8 cellular contexts compared by ENCODE assay signal in genomic region chr4:127479031-127479622, GRCh38.
DNase-seq lines count a peak whose midpoint lies in the region; ATAC-seq and TF ChIP-seq lines count a peak whose summit lies in the region.

No MANE protein-coding gene starts in this region.

- H3K27me3 Mint-ChIP-seq in MCF 10A (ENCODE audit: insufficient read depth, unreplicated experiment) (no peaks in the 10 kb centered on the region), nephron progenitor cell (ENCODE audit: low read depth, poor library complexity) (no peaks in the 10 kb centered on the region)

- ATAC-seq in HG03039 (IDR thresholded peaks at IDR 0.05; ENCODE audit: unreplicated experiment) (no peak), HG03139 (IDR thresholded peaks at IDR 0.05; ENCODE audit: unreplicated experiment) (no peak)

- H3K9me3 Mint-ChIP-seq in MCF 10A (ENCODE audit: unreplicated experiment) (peaks cover 1% of the 10 kb centered on the region), nephron progenitor cell (peaks cover 4% of the 10 kb centered on the region)

- H3K4me1 Mint-ChIP-seq in MCF 10A (ENCODE audit: insufficient read depth, unreplicated experiment) (no peaks in the 10 kb centered on the region), nephron progenitor cell (no peaks in the 10 kb centered on the region)

- POLR2A ChIA-PET in MCF 10A (lab: Yijun Ruan, JAX), result no interaction called here

- H3K36me3 Mint-ChIP-seq in MCF 10A (ENCODE audit: insufficient read depth, unreplicated experiment) (no peaks in the 10 kb centered on the region), nephron progenitor cell (ENCODE audit: low read depth) (no peaks in the 10 kb centered on the region)

- TF ChIP-seq CTCF in MCF 10A (IDR thresholded peaks at IDR 0.05; ENCODE audit: unreplicated experiment), result peak; percentile 79
- peak; percentile 63 for TF ChIP-seq CTCF in nephron progenitor cell (IDR thresholded peaks at IDR 0.05)

- H3K4me3 Mint-ChIP-seq in MCF 10A (ENCODE audit: unreplicated experiment), result no peak overlapping the region
- H3K4me3 Mint-ChIP-seq in nephron progenitor cell, result no peak overlapping the region

- DNase-seq in SKM-1 treated with dmso at 0.1 percent for 144 hours (lab: John Stamatoyannopoulos, UW; ENCODE audit: unreplicated experiment), result peak; percentile 19
- no peak for DNase-seq in SKM-1 (lab: John Stamatoyannopoulos, UW; ENCODE audit: unreplicated experiment)
- DNase-seq in NCI-H1105 treated with DMSO at 0.1 percent for 48 hours (lab: John Stamatoyannopoulos, UW), result peak; percentile 30
- DNase-seq in MCF 10A (ENCODE audit: unreplicated experiment), result peak; percentile 58
- no peak for DNase-seq in nephron progenitor cell
- DNase-seq in activated CD4-positive, alpha-beta T cell treated with anti-CD3 and anti-CD28 coated beads for 1 hour, result no peak

- no TSS peak for BruUV-seq in MCF 10A (replicated peaks; lab: Mats Ljungman, UMichigan)

- intact Hi-C loops in MCF 10A (cut with micrococcal nuclease), result loop anchor here (2.0 to 5.0 kb wide), 2 partner anchors 290 to 852 kb away; no protein-coding TSS in a partner anchor

- CTCF ChIA-PET in MCF 10A (lab: Yijun Ruan, JAX), result interaction anchor here (0.5 to 1.0 kb wide), 15 partner anchors 10 to 1687 kb away, joined by 3 to 6 read pairs (median 3); no protein-coding TSS in a partner anchor

- H3K27ac Mint-ChIP-seq in MCF 10A (ENCODE audit: low read depth, unreplicated experiment), result no peak overlapping the region
- no peak overlapping the region for H3K27ac Mint-ChIP-seq in nephron progenitor cell

Comparison
In these comparisons a context has a peak if more than half of its experiments do, and no peak if none do; other contexts are left out.
1. DNase-seq: peak in SKM-1 treated with dmso at 0.1 percent for 144 hours (single experiment), NCI-H1105 treated with DMSO at 0.1 percent for 48 hours (single experiment) and MCF 10A (single experiment); none in SKM-1 (single experiment), nephron progenitor cell (single experiment) and activated CD4-positive, alpha-beta T cell treated with anti-CD3 and anti-CD28 coated beads for 1 hour (single experiment).